ENCODE assay signal across 10 cellular contexts in the genomic region with DNA sequence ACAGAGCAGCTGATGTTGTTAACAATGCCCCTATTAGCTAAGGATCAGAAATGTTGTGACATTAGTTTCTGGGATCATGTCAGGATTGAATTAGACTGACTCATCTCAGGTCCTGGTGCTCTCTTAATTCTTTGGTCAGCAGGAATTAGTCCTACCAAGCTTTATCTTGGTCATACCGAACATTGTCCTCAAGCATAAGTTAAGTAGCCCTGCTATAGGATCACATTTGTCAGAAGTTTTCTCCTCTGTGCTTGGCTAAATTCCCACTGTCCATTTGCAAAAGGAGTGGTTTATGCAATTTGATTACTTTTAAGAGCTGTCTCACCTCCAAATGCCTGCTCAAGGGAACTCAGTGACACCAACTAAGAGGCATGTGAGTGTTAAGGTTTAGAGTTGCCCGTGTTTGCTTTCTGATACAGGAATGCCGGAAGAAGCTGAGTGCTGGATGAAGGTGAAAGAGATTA. TPM values are rescaled to one million over a fixed set of nuclear protein-coding genes. Genes with fewer than 3 reads are reported as not detected.
DNase-seq lines count a peak whose midpoint lies in the region; TF ChIP-seq lines count a peak whose summit lies in the region.
"Had no signal": no experiment of that assay in that cellular context is flagged by ENCODE, and none has a peak within 500 bp of the region (broad histone marks: within the 10 kb centered on the region; RNA-seq: fewer than 3 reads in every experiment).

No MANE protein-coding gene starts in this region.

- DNase-seq in HK-2 (ENCODE audit: unreplicated experiment) = peak; percentile 18
- DNase-seq in brain microvascular endothelial cell = peak; percentile 23
- peak; percentile 80 for DNase-seq in islet precursor cell
- DNase-seq in stomach = peak; percentile 36
- DNase-seq in activated CD8-positive, alpha-beta memory T cell treated with anti-CD3 and anti-CD28 coated beads, Interleukin-2, amount 50 U/mL, for 48 hours = no peak
- DNase-seq in GM13977 (ENCODE audit: low spot score) = no peak
- DNase-seq in NCI-H2196 (lab: John Stamatoyannopoulos, UW; ENCODE audit: unreplicated experiment) = no peak
- DNase-seq: GDM1, NCI-H1092 treated with DMSO at 0.1 percent for 48 hours had no signal

- intact Hi-C loops in stomach (cut with DNase I; ENCODE audit: low total_unique reads) = loop anchor here (10.0 kb wide), 1 partner anchor 296 kb away; the partner anchor contains the start of gene DYRK2

- TF ChIP-seq CTCF in brain microvascular endothelial cell (IDR thresholded peaks at IDR 0.05; ENCODE audit: low read depth, low read length, missing control alignments) = no peak
- TF ChIP-seq CTCF in stomach (IDR thresholded peaks at IDR 0.05) = no peak
- TF ChIP-seq CTCF in GM13977 (IDR thresholded peaks at IDR 0.05; ENCODE audit: extremely low read depth, insufficient read depth, missing control alignments) = no peak

- H3K27ac ChIP-seq in brain microvascular endothelial cell = no peak overlapping the region
- peak overlapping the region in 2 of 5 donors; percentile 18 to 31 for H3K27ac ChIP-seq in stomach

- peaks cover 4 to 20% (median 12%) of the 10 kb centered on the region in 4 donors for H3K4me1 ChIP-seq in stomach

- no peaks in the 10 kb centered on the region for H3K9me3 ChIP-seq in stomach

- TF ChIP-seq POLR2A in stomach (IDR thresholded peaks at IDR 0.05) = no peak

- 20 to 46% (median 28%) methylated on average over 3 of the region's 3 CpGs for WGBS in stomach, 5 donors

- no peaks in the 10 kb centered on the region for H3K27me3 ChIP-seq in brain microvascular endothelial cell (replicated peaks)
- H3K27me3 ChIP-seq in stomach = no peaks in the 10 kb centered on the region

- no peak for TF ChIP-seq EP300 in stomach (IDR thresholded peaks at IDR 0.05)

- in situ Hi-C loops in brain microvascular endothelial cell (cut with HindIII; ENCODE audit: low pct_ligation_motif_present, low sequenced_read_pairs) (no loop called here), GM13977 (cut with MboI; ENCODE audit: low pct_unique_long_range_greater_than_20kb, low sequenced_read_pairs, unreplicated experiment) (loop anchor here (10.0 kb wide), 2 partner anchors 496 to 586 kb away; no protein-coding TSS in a partner anchor)

- H3K36me3 ChIP-seq in brain microvascular endothelial cell (replicated peaks) (no peaks in the 10 kb centered on the region), stomach (no peaks in the 10 kb centered on the region)

- no peak overlapping the region for H3K4me3 ChIP-seq in brain microvascular endothelial cell (ENCODE audit: low read depth, low read length)
- no peak overlapping the region for H3K4me3 ChIP-seq in stomach

RNA-seq across cellular contexts. Expression of gene IFNG-AS1, which starts 48.4 kb away (rescaled TPM):
- not detected for total RNA-seq in stomach
- polyA plus RNA-seq in stomach = not detected
- total RNA-seq: activated T-helper 2 cell treated with anti-CD3 and anti-CD28 coated beads, Interferon-gamma antibody, Interleukin-2, Interleukin-4, amounts not matched to agents 10 μg/mL and 5 μg/mL and 100 μg/mL, durations not matched to agents 14 hours and 24 hours and 36 hours had no signal

Comparison
In these comparisons a context has a peak if more than half of its experiments do, and no peak if none do; other contexts are left out.
1. DNase-seq: peak in HK-2 (single experiment), brain microvascular endothelial cell (single experiment), islet precursor cell (single experiment) and stomach (single experiment); none in activated CD8-positive, alpha-beta memory T cell treated with anti-CD3 and anti-CD28 coated beads, Interleukin-2, amount 50 U/mL, for 48 hours (single experiment), GM13977 (single experiment) and NCI-H2196 (single experiment).